ENCODE assay signal across 8 cellular contexts in the genomic region with DNA sequence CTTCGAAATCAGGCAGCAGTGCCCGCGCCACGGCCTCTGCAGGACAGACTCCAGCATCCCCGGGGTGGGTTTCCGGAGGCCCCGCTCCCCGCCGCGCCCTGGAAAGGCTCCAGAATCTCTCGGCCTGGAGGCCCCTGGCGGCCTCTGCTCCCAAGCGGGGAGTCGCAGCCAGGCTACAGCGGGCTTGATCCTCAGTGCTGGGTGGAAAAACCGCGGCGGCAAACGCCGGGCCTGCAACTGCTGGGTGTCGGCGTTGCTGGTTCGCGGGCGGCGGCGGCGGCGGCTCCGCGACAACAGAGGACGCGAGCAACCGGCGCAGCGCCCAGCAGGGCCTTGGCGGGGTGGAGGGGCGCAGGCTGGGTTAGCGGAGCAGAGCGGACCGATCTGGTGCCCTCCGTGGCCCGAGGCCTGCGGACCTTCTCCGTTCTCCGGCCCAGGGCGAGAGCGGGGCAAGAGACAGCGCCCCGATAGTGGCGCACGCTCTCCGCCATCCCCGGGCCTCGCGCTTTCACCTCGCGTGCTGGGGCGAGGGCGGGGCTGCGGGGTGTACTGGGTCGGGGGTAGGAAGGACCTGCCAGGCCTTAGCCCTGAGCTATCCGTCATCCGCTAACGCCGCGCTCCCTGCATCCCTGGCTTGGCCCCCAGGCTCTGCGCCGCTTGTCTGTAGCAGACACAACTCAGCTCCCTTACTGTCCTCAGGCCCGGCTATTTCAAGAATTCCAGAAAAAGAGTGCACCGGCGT. TPM values are rescaled to one million over a fixed set of nuclear protein-coding genes. Genes with fewer than 3 reads are reported as not detected.
DNase-seq lines count a peak whose midpoint lies in the region; FAIRE-seq and TF ChIP-seq lines count a peak whose summit lies in the region.

No MANE protein-coding gene starts in this region.

- H3K27ac ChIP-seq in keratinocyte (ENCODE audit: control insufficient read depth, insufficient read depth, low read length) = peak overlapping the region; percentile 32

- peak overlapping the region; percentile 94 for H2AFZ ChIP-seq in keratinocyte (ENCODE audit: control insufficient read depth, low read length)

- POLR2A ChIA-PET in GM10248 (lab: Yijun Ruan, JAX) = no interaction called here

- in situ Hi-C loops in ACHN (cut with HindIII; ENCODE audit: low pct_ligation_motif_present, low pct_unique_long_range_greater_than_20kb, low sequenced_read_pairs) = no loop called here

- dilution Hi-C loops in keratinocyte (cut with MboI; ENCODE audit: extremely low pct_ligation_motif_present, low sequenced_read_pairs) = no loop called here

- H3K4me2 ChIP-seq in keratinocyte (ENCODE audit: control insufficient read depth, extremely low read depth, insufficient read depth, low read depth, low read length) = peak overlapping the region; percentile 85

- H3K4me1 ChIP-seq in keratinocyte (ENCODE audit: control insufficient read depth, extremely low read depth, insufficient read depth, low read length) = peaks cover 37% of the 10 kb centered on the region

- H3K27me3 ChIP-seq in keratinocyte (ENCODE audit: control insufficient read depth, extremely low read depth, insufficient read depth, low read length) = no peaks in the 10 kb centered on the region

- no peaks in the 10 kb centered on the region for H3K9me3 ChIP-seq in keratinocyte (ENCODE audit: control insufficient read depth, low read depth, low read length)

- H3K36me3 ChIP-seq in keratinocyte (ENCODE audit: control insufficient read depth in 2 of 2, extremely low read depth in 1 of 2, insufficient read depth in 2 of 2, low read length in 2 of 2) = no peaks in the 10 kb centered on the region

- no peak for FAIRE-seq in keratinocyte (lab: Jason Lieb, UNC)

- no peak for TF ChIP-seq CTCF in GM10248 (IDR thresholded peaks at IDR 0.05; ENCODE audit: control extremely low read depth, extremely low read depth, low read depth, missing control alignments)
- no peak for TF ChIP-seq CTCF in keratinocyte (optimal IDR thresholded peaks at IDR 0.05 in 1 of 3, IDR thresholded peaks at IDR 0.05 in 1 of 3, conservative IDR thresholded peaks at IDR 0.05 in 1 of 3; ENCODE audit: extremely low read depth in 1 of 3, insufficient read depth in 2 of 3, low read length in 3 of 3)

- peak overlapping the region; percentile 29 to 69 (median 35) for H3K4me3 ChIP-seq in keratinocyte (ENCODE audit: control insufficient read depth in 2 of 3, extremely low read depth in 1 of 3, insufficient read depth in 2 of 3, low read depth in 1 of 3, low read length in 3 of 3)

- H3K9ac ChIP-seq in keratinocyte (ENCODE audit: control insufficient read depth, extremely low read depth, insufficient read depth, low read length) = peak overlapping the region; percentile 69

- H3K79me2 ChIP-seq in keratinocyte (ENCODE audit: control insufficient read depth, insufficient read depth, low read length) = peaks cover 16% of the 10 kb centered on the region

- no peaks in the 10 kb centered on the region for H4K20me1 ChIP-seq in keratinocyte (ENCODE audit: control insufficient read depth, extremely low read depth, insufficient read depth, low read length)

- DNase-seq in GM10248 (ENCODE audit: extremely low spot score) (peak; percentile 68), HCEC 1CT (peak; percentile 26), NCI-H146 (lab: John Stamatoyannopoulos, UW) (peak; percentile 89), keratinocyte (ENCODE audit: low read depth, low spot score) (no peak), ACHN (no peak)
- peak; percentile 48 for DNase-seq in activated CD4-positive, CD25-positive, alpha-beta regulatory T cell treated with anti-CD3 and anti-CD28 coated beads, Interleukin-2, amount 50 U/mL, for 16 hours (ENCODE audit: low read depth, low spot score)
- peak; percentile 63 for DNase-seq in central memory CD4-positive, alpha-beta T cell
- DNase-seq in stimulated activated CD4-positive, alpha-beta T cell treated with anti-CD3 and anti-CD28 coated beads, Interleukin-15, amount 100 ng/mL, for 24 hours = peak; percentile 86

- CTCF ChIA-PET in GM10248 (lab: Yijun Ruan, JAX) = interaction anchor here (1.6 to 2.0 kb wide), 3 partner anchors 11 to 73 kb away, joined by 4 to 11 read pairs (median 8); no protein-coding TSS in a partner anchor

- H3K9me1 ChIP-seq in keratinocyte (ENCODE audit: control insufficient read depth, extremely low read depth, insufficient read depth, low read length) = no peaks in the 10 kb centered on the region

RNA-seq across cellular contexts. Expression of a gene that starts 3.4 kb away (rescaled TPM):
- 4.9 to 8.4 TPM (median 5.5 TPM) in 3 replicates for polyA plus RNA-seq in keratinocyte
- 215 TPM for polyA plus RNA-seq in keratinocyte (2011; ENCODE audit: low read depth)
- 1.2 and 3.1 TPM in 2 replicates for polyA plus RNA-seq in keratinocyte (2011; cell fraction: cytosol; rRNA removed)
- 9.9 and 14.0 TPM in 2 replicates for polyA plus RNA-seq in keratinocyte (2011; cell fraction: nucleus; rRNA removed)
- polyA plus RNA-seq in keratinocyte (2012; ENCODE audit: low replicate concordance) = 4.7 and 32.6 TPM in 2 replicates
- polyA minus RNA-seq in keratinocyte = 5.7 to 34.7 TPM (median 16.1 TPM) in 3 replicates
- 3.3 TPM for polyA minus RNA-seq in keratinocyte (2011; cell fraction: cytosol; rRNA and poly(A)+ RNA removed)
- polyA minus RNA-seq in keratinocyte (2011; cell fraction: nucleus; rRNA and poly(A)+ RNA removed) = 32.2 and 62.9 TPM in 2 replicates

RNA-seq across cellular contexts. Expression of a gene that starts 57.1 kb away (rescaled TPM):
- not detected in 3 replicates for polyA plus RNA-seq in keratinocyte
- not detected for polyA plus RNA-seq in keratinocyte (2011; ENCODE audit: low read depth)
- 0.07 TPM in 1 of 2 replicates, not detected in the other for polyA plus RNA-seq in keratinocyte (2011; cell fraction: cytosol; rRNA removed)
- not detected in 2 replicates for polyA plus RNA-seq in keratinocyte (2011; cell fraction: nucleus; rRNA removed)
- polyA plus RNA-seq in keratinocyte (2012; ENCODE audit: low replicate concordance) = 0.56 TPM in 1 of 2 replicates, not detected in the other
- not detected in 3 replicates for polyA minus RNA-seq in keratinocyte
- 19.4 TPM for polyA minus RNA-seq in keratinocyte (2011; cell fraction: cytosol; rRNA and poly(A)+ RNA removed)
- 2.0 and 4.7 TPM in 2 replicates for polyA minus RNA-seq in keratinocyte (2011; cell fraction: nucleus; rRNA and poly(A)+ RNA removed)

Comparison
In these comparisons a context has a peak if more than half of its experiments do, and no peak if none do; other contexts are left out.
1. DNase-seq: peak in GM10248 (single experiment), HCEC 1CT (single experiment), NCI-H146 (single experiment), activated CD4-positive, CD25-positive, alpha-beta regulatory T cell treated with anti-CD3 and anti-CD28 coated beads, Interleukin-2, amount 50 U/mL, for 16 hours (single experiment), central memory CD4-positive, alpha-beta T cell (single experiment) and stimulated activated CD4-positive, alpha-beta T cell treated with anti-CD3 and anti-CD28 coated beads, Interleukin-15, amount 100 ng/mL, for 24 hours (single experiment); none in keratinocyte (single experiment) and ACHN (single experiment).